8 cellular contexts compared by ENCODE assay signal in the genomic region with DNA sequence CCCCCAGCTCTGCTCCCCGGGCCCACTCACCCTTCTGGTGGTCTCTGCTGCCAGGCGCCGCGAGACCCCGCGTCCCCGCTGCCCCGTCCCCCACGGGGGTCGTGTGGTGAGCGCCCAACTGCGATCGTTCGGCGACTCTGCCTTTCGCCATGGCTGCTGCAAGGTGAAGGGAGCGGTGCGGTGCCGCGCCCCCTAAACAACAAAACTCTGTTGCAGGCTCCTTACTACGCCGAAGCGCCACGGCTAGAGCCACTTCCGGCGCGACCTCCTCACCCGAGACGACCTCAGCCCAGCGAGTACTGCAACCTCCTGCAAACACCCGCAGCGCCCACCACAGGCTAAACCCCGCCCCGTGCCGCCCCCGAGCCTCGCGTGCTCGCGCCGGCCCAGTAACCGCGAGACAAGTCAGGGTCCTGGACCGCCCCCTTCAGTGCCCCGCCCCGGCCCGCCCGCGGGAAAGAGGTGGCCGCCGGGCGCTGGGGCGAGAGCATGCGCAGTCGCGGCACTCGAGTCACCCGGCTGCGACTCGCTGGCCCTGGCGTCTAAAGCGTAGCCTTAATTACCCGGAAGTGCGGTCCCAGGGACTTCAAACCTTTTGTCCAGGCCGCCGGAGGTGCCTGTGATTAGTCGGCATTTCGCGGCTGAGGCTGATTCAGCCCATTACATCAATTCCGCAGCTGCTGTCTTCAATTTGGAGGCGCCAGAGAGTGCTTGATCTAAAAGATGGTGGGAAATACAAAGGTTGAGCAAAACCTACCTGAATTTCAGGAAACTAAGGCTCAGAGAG. TPM values are rescaled to one million over a fixed set of nuclear protein-coding genes. Genes with fewer than 3 reads are reported as not detected.
A peak's percentile ranks its signal among the peaks of the same experiment; 100 is the strongest.
DNase-seq lines count a peak whose midpoint lies in the region; ATAC-seq, FAIRE-seq and TF ChIP-seq lines count a peak whose summit lies in the region.

Gene TMEM41B, minus strand, starts transcription at position 303 of the 787 bp plus-strand sequence. Its CDS starts 152 bp downstream, at position 151.

- no peak for TF ChIP-seq CTCF in H1 (IDR thresholded peaks at IDR 0.05; ENCODE audit: control extremely low read depth in 1 of 3, insufficient read depth in 1 of 3, low read depth in 1 of 3, low read length in 3 of 3)

- H2BK20ac ChIP-seq in H1 (ENCODE audit: low read length) = no peak within 1 kb of the TSS

- no peaks in the 10 kb centered on the region for H3K9me3 ChIP-seq in H1 (ENCODE audit: insufficient read depth in 2 of 2, low read depth in 1 of 2, low read length in 1 of 2)

- TF ChIP-seq RAD21 in H1 (IDR thresholded peaks at IDR 0.05 in 1 of 2, conservative IDR thresholded peaks at IDR 0.05 in 1 of 2; ENCODE audit: low read depth in 2 of 2, low read length in 2 of 2) = peak in 1 of 2 experiments; percentile 4; a peak in 1 of 4 replicates

- peak; percentile 97 for ATAC-seq in GM21360 (IDR thresholded peaks at IDR 0.05; ENCODE audit: unreplicated experiment)

- 2% methylated on average over 40 of the region's 71 CpGs; no CpG with 5 or more reads in 1 of the 2 experiments for WGBS in H1 (ENCODE audit: extremely low coverage in 1 of 2, insufficient coverage in 1 of 2, insufficient read length in 1 of 2, insufficient replicate concordance in 2 of 2, low coverage in 1 of 2, low lambda C conversion rate in 2 of 2, missing lambda C conversion rate in 1 of 2), 2 experiments
- no CpG with 5 or more reads among the region's 71 CpGs for WGBS in mesendoderm (ENCODE audit: extremely low coverage, insufficient coverage, low lambda C conversion rate)

- H2BK120ac ChIP-seq in H1 (replicated peaks; ENCODE audit: low read depth, low read length) = peak within 1 kb of the TSS; percentile 69
- peak within 1 kb of the TSS; percentile 91 for H2BK120ac ChIP-seq in mesendoderm (ENCODE audit: low read depth, low read length)

- H3K4me3 ChIP-seq in H1 (ENCODE audit: extremely low read depth in 1 of 4, insufficient read depth in 2 of 4, low read depth in 3 of 4, low read length in 4 of 4) = peak within 1 kb of the TSS; percentile 87 to 94 (median 91)
- peak within 1 kb of the TSS; percentile 98 for H3K4me3 ChIP-seq in mesendoderm (ENCODE audit: low read length)

- TF ChIP-seq POLR2A in H1 (IDR thresholded peaks at IDR 0.05; ENCODE audit: control extremely low read depth in 1 of 2, low read depth in 2 of 2, low read length in 2 of 2) = peak; percentile 81 to 84

- H2BK15ac ChIP-seq in H1 (ENCODE audit: low read length) (0 out of 2 replicates have a peak within 1 kb of the TSS, but pooled peaks have one; percentile 75), mesendoderm (replicated peaks; ENCODE audit: low read depth) (peak within 1 kb of the TSS; percentile 1)

- H3K4me1 ChIP-seq in H1 (replicated peaks in 1 of 4; ENCODE audit: control insufficient read depth in 3 of 4, insufficient read depth in 4 of 4, low read length in 3 of 4) (peaks cover 0 to 8% (median 4%) of the 10 kb centered on the region in 4 experiments; a peak in 5 of 7 replicates), mesendoderm (ENCODE audit: control insufficient read depth, low read depth, low read length) (peaks cover 8% of the 10 kb centered on the region)

- H3K4ac ChIP-seq in H1 (replicated peaks; ENCODE audit: insufficient read length, low read depth, low read length) (peak within 1 kb of the TSS; percentile 33), mesendoderm (ENCODE audit: low read depth, low read length) (peak within 1 kb of the TSS; percentile 100)

- peak within 1 kb of the TSS; percentile 90; the same call in 1 of the 2 replicates for H2BK12ac ChIP-seq in H1 (ENCODE audit: low read depth, low read length)

- peak in 1 of 2 experiments; percentile 8; a peak in 1 of 3 replicates for TF ChIP-seq EP300 in H1 (IDR thresholded peaks at IDR 0.05; ENCODE audit: borderline replicate concordance in 1 of 2, low read depth in 2 of 2, low read length in 2 of 2)

- peaks cover 0 to 11% of the 10 kb centered on the region in 2 experiments for H4K20me1 ChIP-seq in H1 (replicated peaks in 1 of 2; ENCODE audit: control insufficient read depth in 1 of 2, insufficient read depth in 2 of 2, low read length in 2 of 2)

- H3K27ac ChIP-seq in H1 (ENCODE audit: low read depth, low read length) = peak within 1 kb of the TSS; percentile 90
- H3K27ac ChIP-seq in mesendoderm (ENCODE audit: low read depth, low read length) = peak within 1 kb of the TSS; percentile 98

- H2BK5ac ChIP-seq in H1 (ENCODE audit: low read depth, low read length) = peak within 1 kb of the TSS; percentile 95
- peak within 1 kb of the TSS; percentile 90 for H2BK5ac ChIP-seq in mesendoderm (ENCODE audit: low read length)

- H3K56ac ChIP-seq in H1 (replicated peaks; ENCODE audit: insufficient read length, low read depth, low read length) (peak within 1 kb of the TSS; percentile 56), mesendoderm (ENCODE audit: low read length) (peak within 1 kb of the TSS; percentile 95)

- peak within 1 kb of the TSS; percentile 66 for H4K91ac ChIP-seq in H1 (replicated peaks; ENCODE audit: insufficient read length, low read length)

- H2AK5ac ChIP-seq in H1 (ENCODE audit: low read depth, low read length) (peak within 1 kb of the TSS; percentile 57; the same call in 1 of the 2 replicates), mesendoderm (ENCODE audit: low read length) (peak within 1 kb of the TSS; percentile 60)

- peak; percentile 98 for DNase-seq in COLO668 (lab: John Stamatoyannopoulos, UW; ENCODE audit: unreplicated experiment)
- peak; percentile 99 for DNase-seq in HT1080 (ENCODE audit: low read depth)
- DNase-seq in NOMO-1 treated with DMSO at 0.1 percent for 48 hours (lab: John Stamatoyannopoulos, UW; ENCODE audit: unreplicated experiment) = peak; percentile 98
- DNase-seq in activated CD8-positive, alpha-beta memory T cell treated with anti-CD3 and anti-CD28 coated beads for 48 hours (ENCODE audit: low read depth in 2 of 3, low spot score in 2 of 3) = peak; percentile 98 to 100 (median 99)
- DNase-seq in H1 (ENCODE audit: low read depth in 1 of 2, low spot score in 2 of 2) = peak; percentile 97 to 100
- peak; percentile 100 for DNase-seq in mesendoderm
- peak; percentile 99 for DNase-seq in stimulated activated CD8-positive, alpha-beta memory T cell treated with anti-CD3 and anti-CD28 coated beads, Interleukin-15, amount 100 ng/mL, for 1 hour (ENCODE audit: low read depth)

- peak within 1 kb of the TSS; percentile 81 for H2AFZ ChIP-seq in H1 (ENCODE audit: low read length)

- H4K8ac ChIP-seq in H1 (ENCODE audit: extremely low read depth, insufficient read depth, low read length) = peak within 1 kb of the TSS; percentile 92; the same call in 1 of the 2 replicates
- peak within 1 kb of the TSS; percentile 89 for H4K8ac ChIP-seq in mesendoderm (ENCODE audit: low read depth, low read length)

- H3K14ac ChIP-seq in H1 (ENCODE audit: insufficient read length) = peak within 1 kb of the TSS; percentile 16

- H3K23ac ChIP-seq in H1 (ENCODE audit: insufficient read length) = no peak within 1 kb of the TSS
- no peak within 1 kb of the TSS for H3K23ac ChIP-seq in mesendoderm (ENCODE audit: low read length)

- CTCF ChIA-PET in H1 (lab: Charles Lee; ENCODE audit: partially characterized antibody) = interaction anchor here (0.6 to 1.5 kb wide), 5 partner anchors 9 to 149 kb away, joined by 3 to 6 read pairs (median 4); no protein-coding TSS in a partner anchor

- peak within 1 kb of the TSS; percentile 88 to 93 (median 91) for H3K9ac ChIP-seq in H1 (replicated peaks in 1 of 4; ENCODE audit: extremely low read depth in 1 of 4, low read depth in 3 of 4, low read length in 3 of 4)
- H3K9ac ChIP-seq in mesendoderm (ENCODE audit: low read length) = peak within 1 kb of the TSS; percentile 98

- H4K5ac ChIP-seq in H1 (ENCODE audit: insufficient read length, low read depth, low read length) (peak within 1 kb of the TSS; percentile 87), mesendoderm (ENCODE audit: low read length) (peak within 1 kb of the TSS; percentile 1)

- peaks cover 28 to 45% of the 10 kb centered on the region in 2 experiments for H3K79me2 ChIP-seq in H1 (ENCODE audit: control insufficient read depth in 1 of 2, insufficient read depth in 2 of 2, low read length in 2 of 2)
- peaks cover 42% of the 10 kb centered on the region for H3K79me2 ChIP-seq in mesendoderm (ENCODE audit: control insufficient read depth, insufficient read depth, low read length)

- H3K36me3 ChIP-seq in H1 (ENCODE audit: control insufficient read depth in 2 of 4, insufficient read depth in 4 of 4, low read length in 3 of 4) = no peaks in the 10 kb centered on the region
- no peaks in the 10 kb centered on the region for H3K36me3 ChIP-seq in mesendoderm (ENCODE audit: control insufficient read depth, insufficient read depth, low read length)

- H3K23me2 ChIP-seq in H1 (ENCODE audit: low read depth, low read length) = peaks cover 9% of the 10 kb centered on the region

- no peaks in the 10 kb centered on the region for H3K27me3 ChIP-seq in H1 (replicated peaks in 1 of 4; ENCODE audit: control insufficient read depth in 3 of 4, extremely low read depth in 1 of 4, insufficient read depth in 3 of 4, low read length in 3 of 4)
- no peaks in the 10 kb centered on the region for H3K27me3 ChIP-seq in mesendoderm (ENCODE audit: insufficient read depth, low read length, poor library complexity)

- peak within 1 kb of the TSS; percentile 100 for H3K18ac ChIP-seq in H1 (ENCODE audit: extremely low read depth, low read length)
- peak within 1 kb of the TSS; percentile 94 for H3K18ac ChIP-seq in mesendoderm (ENCODE audit: low read length)

- peak within 1 kb of the TSS; percentile 72 to 94 for H3K4me2 ChIP-seq in H1 (ENCODE audit: insufficient read depth in 1 of 2, low read depth in 2 of 2, low read length in 2 of 2)
- peak within 1 kb of the TSS; percentile 43 for H3K4me2 ChIP-seq in mesendoderm (ENCODE audit: low read length)

- no peak for FAIRE-seq in H1 (lab: Jason Lieb, UNC)

- POLR2A ChIA-PET in H1 (lab: Charles Lee; ENCODE audit: partially characterized antibody) = interaction anchor here (0.5 to 3.8 kb wide), 9 partner anchors 32 to 478 kb away, joined by 3 to 15 read pairs (median 4); partner anchors contain the start of genes IPO7 and ZNF143

- H3K79me1 ChIP-seq in H1 (ENCODE audit: low read depth, low read length) = peaks cover 9% of the 10 kb centered on the region
- H3K79me1 ChIP-seq in mesendoderm (ENCODE audit: low read length) = no peaks in the 10 kb centered on the region

RNA-seq across cellular contexts. Expression of gene TMEM41B, which starts in this region (rescaled TPM):
- total RNA-seq in HT1080 (2014; rRNA removed; shearing (Covaris generic)) = 34.3 and 45.8 TPM in 2 replicates
- 25.4 and 29.6 TPM in 2 replicates for polyA plus RNA-seq in HT1080 (2015; cell fraction: cytosol; rRNA removed)
- 64.6 and 80.8 TPM in 2 replicates for polyA plus RNA-seq in HT1080 (2015; cell fraction: nucleus; rRNA removed)
- 43.9 and 50.1 TPM in 2 replicates for total RNA-seq in H1 (2021; fragmentation: NEBNext Ultra II Directional; extraction: Animal tissue kit (Norgen Biotek cat#: 25700))
- polyA plus RNA-seq in H1 (2011; rRNA removed) = 16.5 and 24.3 TPM in 2 replicates
- 27.2 TPM for polyA plus RNA-seq in H1 (2011; cell fraction: cytosol; rRNA removed)
- 24.3 TPM for polyA plus RNA-seq in H1 (2011; cell fraction: nucleus; rRNA removed)
- 20.1 to 24.6 TPM (median 22.2 TPM) in 4 replicates for polyA plus RNA-seq in H1 (2012, experiment 1 of 2)
- 5.3 TPM for polyA plus RNA-seq in H1 (2012, experiment 2 of 2)
- polyA plus RNA-seq in H1 (2013, experiment 1 of 2) = 57.5 TPM
- polyA plus RNA-seq in H1 (2013, experiment 2 of 2) = 70.5 TPM
- 14.8 and 19.2 TPM in 2 replicates for polyA minus RNA-seq in H1 (2011; rRNA and poly(A)+ RNA removed)
- polyA minus RNA-seq in H1 (2011; cell fraction: cytosol; rRNA and poly(A)+ RNA removed) = 24.1 TPM
- polyA minus RNA-seq in H1 (2011; cell fraction: nucleus; rRNA and poly(A)+ RNA removed) = 30.6 TPM
- 45.8 TPM for polyA plus RNA-seq in mesendoderm (2013, experiment 1 of 2)
- 44.7 TPM for polyA plus RNA-seq in mesendoderm (2013, experiment 2 of 2)

Comparison
In these comparisons a context has a peak if more than half of its experiments do, and no peak if none do; other contexts are left out.
1. Peak in every context shown above with its lines: DNase-seq, ATAC-seq, H3K4me3 ChIP-seq and H3K27ac ChIP-seq.